Comparison of ENCODE assay signal across 8 cellular contexts in genomic region chr9:131126059-131126426, GRCh38. TPM values are rescaled to one million over a fixed set of nuclear protein-coding genes. Genes with fewer than 3 reads are reported as not detected.
DNase-seq lines count a peak whose midpoint lies in the region; ATAC-seq, FAIRE-seq and TF ChIP-seq lines count a peak whose summit lies in the region.

No MANE protein-coding gene starts in this region.

- DNase-seq in NCI-H2196 treated with DMSO at 0.1 percent for 48 hours (lab: John Stamatoyannopoulos, UW; ENCODE audit: unreplicated experiment) (peak; percentile 3), NCI-H2196 (lab: John Stamatoyannopoulos, UW; ENCODE audit: unreplicated experiment) (no peak), keratinocyte (ENCODE audit: low read depth, low spot score) (no peak), COLO668 (lab: John Stamatoyannopoulos, UW; ENCODE audit: unreplicated experiment) (no peak)
- DNase-seq in activated naive CD8-positive, alpha-beta T cell treated with anti-CD3 and anti-CD28 coated beads for 36 hours, result no peak
- DNase-seq in stimulated activated CD4-positive, alpha-beta T cell treated with anti-CD3 and anti-CD28 coated beads, Interleukin-4, amount 100 ng/mL, for 4 hours, result no peak

- no peak for TF ChIP-seq CTCF in keratinocyte (optimal IDR thresholded peaks at IDR 0.05 in 1 of 3, IDR thresholded peaks at IDR 0.05 in 1 of 3, conservative IDR thresholded peaks at IDR 0.05 in 1 of 3; ENCODE audit: extremely low read depth in 1 of 3, insufficient read depth in 2 of 3, low read length in 3 of 3)

- peaks cover 22% of the 10 kb centered on the region for H3K79me2 ChIP-seq in keratinocyte (ENCODE audit: control insufficient read depth, insufficient read depth, low read length)

- H3K36me3 Mint-ChIP-seq in activated naive CD8-positive, alpha-beta T cell treated with anti-CD3 and anti-CD28 coated beads for 36 hours, result peaks cover 24% of the 10 kb centered on the region

- no peaks in the 10 kb centered on the region for H3K9me3 ChIP-seq in keratinocyte (ENCODE audit: control insufficient read depth, low read depth, low read length)
- H3K9me3 ChIP-seq in stomach smooth muscle (ENCODE audit: control insufficient read depth in 2 of 2, low read length in 2 of 2), result no peaks in the 10 kb centered on the region

- no peak for ATAC-seq in HG02610 (IDR thresholded peaks at IDR 0.05; ENCODE audit: unreplicated experiment)

- H3K9me1 ChIP-seq in keratinocyte (ENCODE audit: control insufficient read depth, extremely low read depth, insufficient read depth, low read length), result peaks cover 2% of the 10 kb centered on the region

- H2AFZ ChIP-seq in keratinocyte (ENCODE audit: control insufficient read depth, low read length), result peak overlapping the region; percentile 97

- peak overlapping the region; percentile 93 for H3K4me3 Mint-ChIP-seq in activated naive CD8-positive, alpha-beta T cell treated with anti-CD3 and anti-CD28 coated beads for 36 hours

- H3K27ac Mint-ChIP-seq in activated naive CD8-positive, alpha-beta T cell treated with anti-CD3 and anti-CD28 coated beads for 36 hours, result peak overlapping the region; percentile 96

- dilution Hi-C loops in keratinocyte (cut with MboI; ENCODE audit: extremely low pct_ligation_motif_present, low sequenced_read_pairs), result no loop called here

- FAIRE-seq in keratinocyte (lab: Jason Lieb, UNC), result no peak

- peak overlapping the region; percentile 94 for H3K4me2 ChIP-seq in keratinocyte (ENCODE audit: control insufficient read depth, extremely low read depth, insufficient read depth, low read depth, low read length)

- H3K4me1 Mint-ChIP-seq in activated naive CD8-positive, alpha-beta T cell treated with anti-CD3 and anti-CD28 coated beads for 36 hours, result peaks cover 35% of the 10 kb centered on the region

- no peaks in the 10 kb centered on the region for H3K27me3 Mint-ChIP-seq in activated naive CD8-positive, alpha-beta T cell treated with anti-CD3 and anti-CD28 coated beads for 36 hours

- peaks cover 10% of the 10 kb centered on the region for H3K4me1 ChIP-seq in keratinocyte (ENCODE audit: control insufficient read depth, extremely low read depth, insufficient read depth, low read length)
- H3K4me1 ChIP-seq in stomach smooth muscle (ENCODE audit: control insufficient read depth, insufficient read depth, low read length), result peaks cover 17% of the 10 kb centered on the region

- no peaks in the 10 kb centered on the region for H3K9me3 Mint-ChIP-seq in activated naive CD8-positive, alpha-beta T cell treated with anti-CD3 and anti-CD28 coated beads for 36 hours

- peak overlapping the region; percentile 74 to 100 (median 93) for H3K4me3 ChIP-seq in keratinocyte (ENCODE audit: control insufficient read depth in 2 of 3, extremely low read depth in 1 of 3, insufficient read depth in 2 of 3, low read depth in 1 of 3, low read length in 3 of 3)
- peak overlapping the region; percentile 76 to 100 for H3K4me3 ChIP-seq in stomach smooth muscle (ENCODE audit: low read length in 2 of 2)

- H3K27ac ChIP-seq in keratinocyte (ENCODE audit: control insufficient read depth, insufficient read depth, low read length) (peak overlapping the region; percentile 94), stomach smooth muscle (ENCODE audit: low read length) (peak overlapping the region; percentile 87)

- H3K27me3 ChIP-seq in keratinocyte (ENCODE audit: control insufficient read depth, extremely low read depth, insufficient read depth, low read length), result no peaks in the 10 kb centered on the region
- H3K27me3 ChIP-seq in stomach smooth muscle (ENCODE audit: control insufficient read depth in 1 of 2, insufficient read depth in 2 of 2, low read length in 2 of 2), result no peaks in the 10 kb centered on the region

- no peaks in the 10 kb centered on the region for H4K20me1 ChIP-seq in keratinocyte (ENCODE audit: control insufficient read depth, extremely low read depth, insufficient read depth, low read length)

- H3K36me3 ChIP-seq in keratinocyte (ENCODE audit: control insufficient read depth in 2 of 2, extremely low read depth in 1 of 2, insufficient read depth in 2 of 2, low read length in 2 of 2) (peaks cover 6 to 16% of the 10 kb centered on the region in 2 experiments), stomach smooth muscle (ENCODE audit: control insufficient read depth in 2 of 2, insufficient read depth in 2 of 2, low read length in 2 of 2) (peaks cover 29 to 33% of the 10 kb centered on the region in 2 donors)

- H3K9ac ChIP-seq in keratinocyte (ENCODE audit: control insufficient read depth, extremely low read depth, insufficient read depth, low read length), result peak overlapping the region; percentile 97
- H3K9ac ChIP-seq in stomach smooth muscle (ENCODE audit: low read length in 2 of 2), result peak overlapping the region; percentile 87 to 99

RNA-seq across cellular contexts. Expression of gene NUP214, which starts 0.7 kb away (rescaled TPM):
- total RNA-seq in activated naive CD8-positive, alpha-beta T cell treated with anti-CD3 and anti-CD28 coated beads for 36 hours, result 10 to 100 TPM; 68.2 to 73.2 TPM
- 4.7 to 7.3 TPM (median 6.4 TPM) in 3 replicates for polyA plus RNA-seq in keratinocyte
- 19.6 TPM for polyA plus RNA-seq in keratinocyte (2011; ENCODE audit: low read depth)
- polyA plus RNA-seq in keratinocyte (2011; cell fraction: cytosol; rRNA removed), result 8.0 and 8.9 TPM in 2 replicates
- 32.0 and 45.4 TPM in 2 replicates for polyA plus RNA-seq in keratinocyte (2011; cell fraction: nucleus; rRNA removed)
- polyA plus RNA-seq in keratinocyte (2012; ENCODE audit: low replicate concordance), result 17.0 and 18.7 TPM in 2 replicates
- 14.4 to 50.3 TPM (median 18.9 TPM) in 3 replicates for polyA minus RNA-seq in keratinocyte
- polyA minus RNA-seq in keratinocyte (2011; cell fraction: cytosol; rRNA and poly(A)+ RNA removed), result 15.0 TPM
- polyA minus RNA-seq in keratinocyte (2011; cell fraction: nucleus; rRNA and poly(A)+ RNA removed), result 31.1 and 47.2 TPM in 2 replicates

RNA-seq across cellular contexts. Expression of gene AIF1L, which starts 29.7 kb away (rescaled TPM):
- total RNA-seq in activated naive CD8-positive, alpha-beta T cell treated with anti-CD3 and anti-CD28 coated beads for 36 hours, result 1 to 10 TPM in 1 of 2 experiments, under 1 TPM in 1; 0.92 to 1.3 TPM
- polyA plus RNA-seq in keratinocyte, result 1.0 to 2.6 TPM (median 1.5 TPM) in 3 replicates
- polyA plus RNA-seq in keratinocyte (2011; ENCODE audit: low read depth), result 6.5 TPM
- polyA plus RNA-seq in keratinocyte (2011; cell fraction: cytosol; rRNA removed), result 1.4 and 1.7 TPM in 2 replicates
- polyA plus RNA-seq in keratinocyte (2011; cell fraction: nucleus; rRNA removed), result 3.8 TPM in 2 replicates
- 0.60 and 5.8 TPM in 2 replicates for polyA plus RNA-seq in keratinocyte (2012; ENCODE audit: low replicate concordance)
- 0.72 to 3.0 TPM (median 1.1 TPM) in 3 replicates for polyA minus RNA-seq in keratinocyte
- 0.77 TPM for polyA minus RNA-seq in keratinocyte (2011; cell fraction: cytosol; rRNA and poly(A)+ RNA removed)
- 0.32 TPM in 1 of 2 replicates, not detected in the other for polyA minus RNA-seq in keratinocyte (2011; cell fraction: nucleus; rRNA and poly(A)+ RNA removed)
